18 cellular contexts compared by ENCODE assay signal in genomic region chr10:31401287-31401686, GRCh38.
DNase-seq lines count a peak whose midpoint lies in the region; ATAC-seq, FAIRE-seq and TF ChIP-seq lines count a peak whose summit lies in the region.
"Had no signal": no experiment of that assay in that cellular context is flagged by ENCODE, and none has a peak within 500 bp of the region (broad histone marks: within the 10 kb centered on the region; RNA-seq: fewer than 3 reads in every experiment).

No MANE protein-coding gene starts in this region.

- in situ Hi-C loops in K562 (cut with MboI) = no loop called here

- no TSS peak for BruUV-seq in K562 (replicated peaks; lab: Mats Ljungman, UMichigan)

- no peaks in the 10 kb centered on the region for H3K36me3 ChIP-seq in K562 (ENCODE audit: control insufficient read depth, insufficient read depth, low read length)
- H3K36me3 ChIP-seq: upper lobe of left lung had no signal

- intact Hi-C loops in K562 (cut with micrococcal nuclease) = no loop called here

- H3K79me2 ChIP-seq in K562 (ENCODE audit: control insufficient read depth, insufficient read depth, low read length) = no peaks in the 10 kb centered on the region

- TF ChIP-seq POLR2A in K562 (conservative IDR thresholded peaks at IDR 0.05) = no peak

- WGBS in K562 (ENCODE audit: insufficient coverage, low coverage, missing lambda C conversion rate) = 6% methylated on average over 3 of the region's 3 CpGs

- no peak overlapping the region for H3K9ac ChIP-seq in K562 (ENCODE audit: insufficient read depth in 1 of 2, low read depth in 2 of 2, low read length in 2 of 2)

- no peaks in the 10 kb centered on the region for H4K20me1 ChIP-seq in K562 (replicated peaks; ENCODE audit: control insufficient read depth, insufficient read depth, low read length)

- POLR2A ChIA-PET in K562 (lab: Yijun Ruan, JAX) = no interaction called here

- ATAC-seq in K562 (no peak), HG03045 (IDR thresholded peaks at IDR 0.05; ENCODE audit: unreplicated experiment) (no peak)

- no peak overlapping the region for H3K27ac ChIP-seq in K562 (ENCODE audit: extremely low read depth, low read depth, low read length)
- H3K27ac ChIP-seq: coronary artery, epithelial cell of prostate, upper lobe of left lung had no signal

- peak; percentile 48 for FAIRE-seq in K562 (lab: Jason Lieb, UNC)
- FAIRE-seq: small intestine had no signal

- H3K4me1 ChIP-seq in K562 (replicated peaks in 1 of 2; ENCODE audit: control insufficient read depth in 2 of 2, insufficient read depth in 2 of 2, low read length in 2 of 2) = no peaks in the 10 kb centered on the region; a peak in 1 of 5 replicates

- no peak overlapping the region for H2AFZ ChIP-seq in K562 (ENCODE audit: low read depth, low read length)

- no peaks in the 10 kb centered on the region for H3K27me3 ChIP-seq in K562 (ENCODE audit: control insufficient read depth in 2 of 2, insufficient read depth in 2 of 2, low read length in 2 of 2)
- H3K27me3 ChIP-seq: upper lobe of left lung had no signal

- H3K4me2 ChIP-seq in K562 (ENCODE audit: insufficient read depth, low read length) = no peak overlapping the region

- no peaks in the 10 kb centered on the region for H3K9me1 ChIP-seq in K562 (ENCODE audit: control insufficient read depth, insufficient read depth, low read length)

- TF ChIP-seq EP300 in Ishikawa (IDR thresholded peaks at IDR 0.05; ENCODE audit: borderline replicate concordance) (no peak), K562 (IDR thresholded peaks at IDR 0.05; ENCODE audit: low read length) (no peak)

- TF ChIP-seq RAD21 in Ishikawa (IDR thresholded peaks at IDR 0.05; ENCODE audit: low read depth) = no peak
- TF ChIP-seq RAD21 in K562 (CRISPR knock-in tag; conservative IDR thresholded peaks at IDR 0.05 in 1 of 2, IDR thresholded peaks at IDR 0.05 in 1 of 2) = no peak

- CTCF ChIA-PET in K562 (lab: Yijun Ruan, JAX; ENCODE audit: low intra/inter-chr PET ratio) = no interaction called here

- H3K4me3 ChIP-seq in K562 = no peak overlapping the region
- H3K4me3 ChIP-seq: coronary artery, upper lobe of left lung had no signal

- no peaks in the 10 kb centered on the region for H3K9me3 ChIP-seq in K562 (replicated peaks; ENCODE audit: control insufficient read depth, insufficient read depth, low read depth, low read length)
- H3K9me3 ChIP-seq: upper lobe of left lung had no signal

- DNase-seq in DMS153 treated with DMSO at 0.1 percent for 48 hours (lab: John Stamatoyannopoulos, UW; ENCODE audit: unreplicated experiment) (peak; percentile 33), NCI-H2196 treated with DMSO at 0.1 percent for 48 hours (lab: John Stamatoyannopoulos, UW; ENCODE audit: unreplicated experiment) (peak; percentile 6), K562 (ENCODE audit: extremely low read depth in 1 of 4, low spot score in 3 of 4) (peak in 1 of 4 experiments; percentile 6), glomerular visceral epithelial cell (ENCODE audit: extremely low spot score) (no peak), middle frontal gyrus (ENCODE audit: extremely low spot score, low spot score) (no peak)
- DNase-seq in activated CD4-positive, alpha-beta T cell treated with anti-CD3 and anti-CD28 coated beads, Interleukin-2, amount 50 U/mL, for 48 hours = no peak
- DNase-seq: activated effector memory CD4-positive, alpha-beta T cell treated with Interleukin-2 at 50 U/mL for 16 hours; anterior cingulate cortex; GOT3; islet precursor cell; NCI-H1930; small intestine; stimulated activated naive CD4-positive, alpha-beta T cell; upper lobe of left lung had no signal

- TF ChIP-seq CTCF in K562 (IDR thresholded peaks at IDR 0.05 in 2 of 3, conservative IDR thresholded peaks at IDR 0.05 in 1 of 3; ENCODE audit: insufficient read depth in 2 of 3, low read depth in 1 of 3, low read length in 3 of 3) = no peak

TF ChIP-seq in Ishikawa, 13 proteins besides CTCF, POLR2A, EP300 and RAD21:
- TF ChIP-seq TCF12 (IDR thresholded peaks at IDR 0.05; ENCODE audit: low read depth) (0 out of 2 replicates have a peak, but pooled peaks have one; percentile 22), EGR1 (IDR thresholded peaks at IDR 0.05) (no peak)

TF ChIP-seq in K562, 482 proteins besides CTCF, POLR2A, EP300 and RAD21:
- no peak for TF ChIP-seq ZNF766 (CRISPR knock-in tag; conservative IDR thresholded peaks at IDR 0.05)
- TF ChIP-seq PBX2 (CRISPR knock-in tag; IDR thresholded peaks at IDR 0.05; ENCODE audit: low read depth) = no peak
- TF ChIP-seq PBX2 (tag; conservative IDR thresholded peaks at IDR 0.05; ENCODE audit: low read depth) = no peak
- TF ChIP-seq NCOA1 (IDR thresholded peaks at IDR 0.05; ENCODE audit: low read depth) = no peak
- no peak for TF ChIP-seq PHF20 (IDR thresholded peaks at IDR 0.05; ENCODE audit: partially characterized antibody)
- no peak for TF ChIP-seq ZNF717 (CRISPR knock-in tag; IDR thresholded peaks at IDR 0.05)
- TF ChIP-seq SPI1 (IDR thresholded peaks at IDR 0.05; ENCODE audit: borderline replicate concordance, low read depth, low read length) = no peak
- TF ChIP-seq STAG1 (CRISPR knock-in tag; IDR thresholded peaks at IDR 0.05; ENCODE audit: borderline replicate concordance) = no peak
- no peak for TF ChIP-seq CREB3 (tag; conservative IDR thresholded peaks at IDR 0.05; ENCODE audit: low read depth)
- no peak for TF ChIP-seq KDM1A (IDR thresholded peaks at IDR 0.05)
- no peak for TF ChIP-seq ZNF24 (IDR thresholded peaks at IDR 0.05)

Comparison
In these comparisons a context has a peak if more than half of its experiments do, and no peak if none do; other contexts are left out.
1. DNase-seq: peak in DMS153 treated with DMSO at 0.1 percent for 48 hours (single experiment) and NCI-H2196 treated with DMSO at 0.1 percent for 48 hours (single experiment); none in activated CD4-positive, alpha-beta T cell treated with anti-CD3 and anti-CD28 coated beads, Interleukin-2, amount 50 U/mL, for 48 hours (0 of 2), glomerular visceral epithelial cell (single experiment) and middle frontal gyrus (single experiment).